1 cellular context compared by ENCODE assay signal in the genomic region with DNA sequence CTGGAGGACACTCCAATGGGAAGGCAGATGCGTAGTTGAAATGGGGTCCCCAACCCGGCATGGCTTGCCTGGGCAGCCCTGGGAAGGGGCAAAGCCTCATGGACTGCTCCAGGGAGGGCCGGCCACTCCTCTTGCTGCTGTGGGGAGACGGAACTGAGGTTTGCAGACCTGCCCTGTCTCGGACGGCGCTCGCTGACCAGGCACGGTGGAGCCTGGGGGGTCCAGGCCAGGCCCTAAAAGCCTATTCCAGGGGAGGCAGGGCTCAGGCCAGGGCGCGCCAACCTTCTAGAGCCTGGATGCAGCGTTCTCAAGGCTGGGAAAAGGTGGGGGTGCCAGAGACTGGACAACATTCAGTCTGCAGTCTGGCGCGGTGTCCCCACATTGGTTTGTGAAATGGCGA.
TF ChIP-seq lines count a peak whose summit lies in the region.

No MANE protein-coding gene starts in this region.

TF ChIP-seq in GM23338, 12 proteins besides CTCF, POLR2A, EP300 and RAD21 (continued from another document):
- no peak for TF ChIP-seq ZNF462 (CRISPR knock-in tag; IDR thresholded peaks at IDR 0.05)
- no peak for TF ChIP-seq ZNF114 (CRISPR knock-in tag; IDR thresholded peaks at IDR 0.05)
- no peak for TF ChIP-seq EZH2 (IDR thresholded peaks at IDR 0.05; ENCODE audit: low read depth, unreplicated experiment)
- TF ChIP-seq EZH2phosphoT487 (IDR thresholded peaks at IDR 0.05; ENCODE audit: unreplicated experiment): no peak
- no peak for TF ChIP-seq JUNB (IDR thresholded peaks at IDR 0.05; ENCODE audit: unreplicated experiment)
- no peak for TF ChIP-seq STAT1 (IDR thresholded peaks at IDR 0.05; ENCODE audit: unreplicated experiment)
- no peak for TF ChIP-seq POLR2AphosphoS5 (IDR thresholded peaks at IDR 0.05; ENCODE audit: low read depth)
- TF ChIP-seq, protein P1, sequence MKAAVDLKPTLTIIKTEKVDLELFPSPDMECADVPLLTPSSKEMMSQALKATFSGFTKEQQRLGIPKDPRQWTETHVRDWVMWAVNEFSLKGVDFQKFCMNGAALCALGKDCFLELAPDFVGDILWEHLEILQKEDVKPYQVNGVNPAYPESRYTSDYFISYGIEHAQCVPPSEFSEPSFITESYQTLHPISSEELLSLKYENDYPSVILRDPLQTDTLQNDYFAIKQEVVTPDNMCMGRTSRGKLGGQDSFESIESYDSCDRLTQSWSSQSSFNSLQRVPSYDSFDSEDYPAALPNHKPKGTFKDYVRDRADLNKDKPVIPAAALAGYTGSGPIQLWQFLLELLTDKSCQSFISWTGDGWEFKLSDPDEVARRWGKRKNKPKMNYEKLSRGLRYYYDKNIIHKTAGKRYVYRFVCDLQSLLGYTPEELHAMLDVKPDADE (IDR thresholded peaks at IDR 0.05): no peak
